In the genomic region with DNA sequence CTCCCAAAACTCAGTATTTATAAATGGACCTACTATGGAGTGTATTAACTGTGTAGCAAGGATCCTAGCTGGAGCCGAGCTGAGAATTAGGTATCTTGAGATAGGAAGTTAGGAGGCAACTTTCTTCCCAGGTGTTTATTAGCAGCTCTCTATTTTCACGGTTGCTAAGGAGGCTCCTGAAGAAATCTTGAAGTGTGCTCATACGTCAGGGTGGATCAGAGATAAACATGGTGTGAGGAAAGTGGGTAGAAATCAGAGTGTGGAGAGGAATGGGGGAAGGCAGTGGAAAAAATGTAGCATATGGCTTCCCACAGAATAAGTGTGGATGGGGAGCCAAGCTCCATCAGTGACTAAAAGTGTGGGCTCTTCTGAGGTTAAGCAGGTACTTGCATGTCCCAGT, we compare ENCODE assay signal across 27 cellular contexts.
"Had no signal": no experiment of that assay in that cellular context is flagged by ENCODE, and none has a peak within 500 bp of the region (broad histone marks: within the 10 kb centered on the region; RNA-seq: fewer than 3 reads in every experiment).

No MANE protein-coding gene starts in this region.

- H3K36me3 ChIP-seq: adrenal gland, Peyer's patch, SJCRH30 had no signal

- ATAC-seq: activated T-helper 17 cell treated with anti-CD3 and anti-CD28 coated beads, Interleukin-2, amount 50 U/mL, for 72 hours had no signal

- DNase-seq: activated CD4-positive, alpha-beta memory T cell treated with anti-CD3 and anti-CD28 coated beads, Interleukin-2, amount 10 ng/mL, durations not matched to agents 7 days and 5 days; activated CD4-positive, alpha-beta T cell treated with anti-CD3 and anti-CD28 coated beads, Interleukin-2, amount 50 U/mL, for 1 hour; activated CD4-positive, CD25-positive, alpha-beta regulatory T cell; activated gamma-delta T cell treated with Interleukin-2 at 50 U/mL for 16 hours; activated naive CD4-positive, alpha-beta T cell treated with anti-CD3 and anti-CD28 coated beads, Interleukin-2, amount 10 ng/mL, durations not matched to agents 7 days and 5 days; activated naive CD8-positive, alpha-beta T cell treated with anti-CD3 and anti-CD28 coated beads, Interleukin-2, amount 10 ng/mL, durations not matched to agents 7 days and 5 days; activated T-cell treated with anti-CD3 and anti-CD28 coated beads for 4 hours; activated T-cell treated with anti-CD3 and anti-CD28 coated beads, Interleukin-2, amount 50 U/mL, for 48 hours; adrenal gland; aorta; Karpas-422; NCI-H1048; NCI-H146; NCI-H187 treated with DMSO at 0.1 percent for 48 hours; NCI-H2081 treated with DMSO at 0.1 percent for 48 hours; NCI-H510A treated with DMSO at 0.1 percent for 48 hours; NCI-H69; NK-92 treated with Interleukin-12 subunit alpha and Interleukin-12 subunit beta, amount 100 ng/mL, for 24 hours; OCI-M1; Peyer's patch; Right ventricle myocardium superior; SJCRH30; SK-N-SH; T-helper 1 cell had no signal

- H3K27ac ChIP-seq: adrenal gland, Peyer's patch, RWPE1, SJCRH30, VCaP had no signal

- H3K4me3 ChIP-seq: adrenal gland, Peyer's patch, SJCRH30 had no signal

- H3K4me2 ChIP-seq: SK-N-SH had no signal

- H3K27me3 ChIP-seq: adrenal gland, Peyer's patch, SJCRH30 had no signal

- H3K9ac ChIP-seq: SK-N-SH had no signal

- H3K9me3 ChIP-seq: adrenal gland, Peyer's patch, SJCRH30, SK-N-SH had no signal

- H3K4me1 ChIP-seq: adrenal gland, Peyer's patch, SJCRH30 had no signal
